In genomic region chr22:36991220-36991619, GRCh38 we compare ENCODE assay signal across 20 cellular contexts. TPM values are rescaled to one million over a fixed set of nuclear protein-coding genes. Genes with fewer than 3 reads are reported as not detected.
DNase-seq lines count a peak whose midpoint lies in the region; TF ChIP-seq lines count a peak whose summit lies in the region.
"Had no signal": no experiment of that assay in that cellular context is flagged by ENCODE, and none has a peak within 500 bp of the region (broad histone marks: within the 10 kb centered on the region; RNA-seq: fewer than 3 reads in every experiment).

No MANE protein-coding gene starts in this region.

- DNase-seq in ELR (ENCODE audit: low read depth) = peak; percentile 10
- DNase-seq in MG63 = peak; percentile 54
- peak; percentile 39 to 42 for DNase-seq in erythroblast (lab: John Stamatoyannopoulos, UW)
- peak; percentile 71 for DNase-seq in mesendoderm
- DNase-seq in hippocampal formation (lab: John Stamatoyannopoulos, UW) = no peak
- DNase-seq in NCI-H510A (lab: John Stamatoyannopoulos, UW) = no peak
- no peak for DNase-seq in SK-N-DZ (ENCODE audit: low spot score)
- DNase-seq in SW480 (ENCODE audit: low spot score) = no peak
- DNase-seq: EL, HCEC 1CT, KBM-7, NCI-H1092, NCI-H1436, NCI-H1930, NCI-H345, NCI-H526, OCI-M1 had no signal

- H3K27ac ChIP-seq in mesendoderm (ENCODE audit: low read depth, low read length) = no peak overlapping the region
- H3K27ac ChIP-seq: A549, SJSA1 had no signal

- H3K36me3 ChIP-seq in MG63 = no peaks in the 10 kb centered on the region
- no peaks in the 10 kb centered on the region for H3K36me3 ChIP-seq in mesendoderm (ENCODE audit: control insufficient read depth, insufficient read depth, low read length)
- H3K36me3 ChIP-seq: SJSA1 had no signal

- H4K8ac ChIP-seq in mesendoderm (ENCODE audit: low read depth, low read length) = no peak overlapping the region

- H3K4me3 ChIP-seq in MG63 (no peak overlapping the region), mesendoderm (ENCODE audit: low read length) (no peak overlapping the region)
- H3K4me3 ChIP-seq: A549, GM12878, SJSA1 had no signal

- no peaks in the 10 kb centered on the region for H3K4me1 ChIP-seq in mesendoderm (ENCODE audit: control insufficient read depth, low read depth, low read length)
- H3K4me1 ChIP-seq: A549, SJSA1 had no signal

- no peak overlapping the region for H2BK5ac ChIP-seq in mesendoderm (ENCODE audit: low read length)

- H3K56ac ChIP-seq in mesendoderm (ENCODE audit: low read length) = no peak overlapping the region

- TF ChIP-seq POLR2A in erythroblast (IDR thresholded peaks at IDR 0.05; ENCODE audit: low read length) = no peak

- no peak overlapping the region for H4K5ac ChIP-seq in mesendoderm (ENCODE audit: low read length)

- H3K9ac ChIP-seq in mesendoderm (ENCODE audit: low read length) = no peak overlapping the region

- peaks cover under 1% of the 10 kb centered on the region for H3K9me3 ChIP-seq in MG63

- peaks cover 47% of the 10 kb centered on the region for H3K27me3 ChIP-seq in MG63
- no peaks in the 10 kb centered on the region for H3K27me3 ChIP-seq in mesendoderm (ENCODE audit: insufficient read depth, low read length, poor library complexity)

- H2BK120ac ChIP-seq in mesendoderm (ENCODE audit: low read depth, low read length) = no peak overlapping the region

- H3K4ac ChIP-seq in mesendoderm (ENCODE audit: low read depth, low read length) = no peak overlapping the region

- no peak overlapping the region for H2BK15ac ChIP-seq in mesendoderm (replicated peaks; ENCODE audit: low read depth)

- no peak overlapping the region for H3K18ac ChIP-seq in mesendoderm (ENCODE audit: low read length)

- WGBS in mesendoderm (ENCODE audit: extremely low coverage, insufficient coverage, low lambda C conversion rate) = no CpG with 5 or more reads among the region's 6 CpGs

- no peaks in the 10 kb centered on the region for H3K79me2 ChIP-seq in mesendoderm (ENCODE audit: control insufficient read depth, insufficient read depth, low read length)

- H3K79me1 ChIP-seq in mesendoderm (ENCODE audit: low read length) = no peaks in the 10 kb centered on the region

- no peak overlapping the region for H3K23ac ChIP-seq in mesendoderm (ENCODE audit: low read length)

- H2AK5ac ChIP-seq in mesendoderm (ENCODE audit: low read length) = no peak overlapping the region

- no peak overlapping the region for H3K4me2 ChIP-seq in mesendoderm (ENCODE audit: low read length)
- H3K4me2 ChIP-seq: A549 had no signal

RNA-seq across cellular contexts. Expression of gene TST, which starts 28.0 kb away (rescaled TPM):
- 29.6 and 52.6 TPM in 2 replicates for total RNA-seq in MG63 (2014; rRNA removed; shearing (Covaris generic); ENCODE audit: low replicate concordance)
- 13.0 TPM for polyA plus RNA-seq in mesendoderm (2013, experiment 1 of 2)
- 11.7 TPM for polyA plus RNA-seq in mesendoderm (2013, experiment 2 of 2)
- polyA plus RNA-seq in SK-N-DZ (2014; cell fraction: cytosol; rRNA removed) = 31.8 and 33.6 TPM in 2 replicates
- 18.0 and 22.7 TPM in 2 replicates for polyA plus RNA-seq in SK-N-DZ (2014; cell fraction: nucleus; rRNA removed)

RNA-seq across cellular contexts. Expression of gene MPST, which starts 28.3 kb away (rescaled TPM):
- total RNA-seq in MG63 (2014; rRNA removed; shearing (Covaris generic); ENCODE audit: low replicate concordance) = 95.7 and 112 TPM in 2 replicates
- 57.1 TPM for polyA plus RNA-seq in mesendoderm (2013, experiment 1 of 2)
- polyA plus RNA-seq in mesendoderm (2013, experiment 2 of 2) = 58.0 TPM
- polyA plus RNA-seq in SK-N-DZ (2014; cell fraction: cytosol; rRNA removed) = 391 and 411 TPM in 2 replicates
- 297 and 335 TPM in 2 replicates for polyA plus RNA-seq in SK-N-DZ (2014; cell fraction: nucleus; rRNA removed)

Comparison
In these comparisons a context has a peak if more than half of its experiments do, and no peak if none do; other contexts are left out.
1. DNase-seq: peak in ELR (single experiment), MG63 (single experiment), erythroblast (2 of 2) and mesendoderm (single experiment); none in hippocampal formation (0 of 2), NCI-H510A (single experiment), SK-N-DZ (single experiment) and SW480 (single experiment).